In the genomic region with DNA sequence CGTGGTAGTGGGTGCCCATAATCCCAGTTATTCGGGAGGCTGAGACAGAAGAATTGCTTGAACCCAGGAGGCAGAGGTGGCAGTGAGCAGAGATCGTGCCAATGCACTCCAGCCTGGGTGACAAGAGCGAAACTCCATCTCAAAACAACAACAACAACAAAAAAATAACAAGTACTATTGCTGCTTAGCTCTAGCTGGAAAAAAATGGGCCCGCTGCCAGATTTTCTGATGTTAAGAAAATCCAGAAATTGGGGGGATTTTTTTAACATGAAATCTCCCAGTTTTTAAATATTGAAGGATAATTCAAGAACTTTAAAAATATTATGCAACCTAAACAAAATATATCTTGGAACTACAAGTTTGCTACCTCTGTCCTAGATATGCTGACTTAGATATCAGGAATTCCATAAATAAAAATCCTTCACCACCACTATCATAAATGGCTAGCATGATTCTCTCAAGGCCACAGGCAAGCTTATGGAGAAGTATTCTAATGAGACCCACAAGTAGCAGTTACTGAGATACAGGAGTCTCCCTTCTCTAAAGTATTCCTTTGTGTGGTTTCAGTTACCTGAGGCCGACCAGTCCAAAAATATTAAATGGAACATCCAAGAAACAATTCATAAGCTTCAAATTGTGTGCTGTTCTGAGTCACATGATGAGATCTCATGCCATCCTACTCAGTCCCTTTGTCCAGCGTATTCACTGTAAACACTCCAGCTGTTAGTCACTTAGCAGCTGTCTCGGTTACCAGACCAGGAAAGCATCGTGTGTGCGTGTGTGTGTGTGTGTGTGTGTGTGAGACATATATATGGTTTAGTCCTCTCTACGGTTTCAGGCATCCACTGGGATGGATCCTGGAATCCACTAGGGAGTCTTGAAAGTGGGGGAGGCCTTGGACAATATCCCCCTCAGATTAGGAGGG, we compare ENCODE assay signal across 11 cellular contexts.
DNase-seq lines count a peak whose midpoint lies in the region; ATAC-seq and TF ChIP-seq lines count a peak whose summit lies in the region.
"Had no signal": no experiment of that assay in that cellular context is flagged by ENCODE, and none has a peak within 500 bp of the region (broad histone marks: within the 10 kb centered on the region; RNA-seq: fewer than 3 reads in every experiment).

No MANE protein-coding gene starts in this region.

- H3K4me3 ChIP-seq in MG63 (no peak overlapping the region), PC-9 (no peak overlapping the region), fibroblast of pulmonary artery (replicated peaks; ENCODE audit: low read depth, low read length) (no peak overlapping the region), smooth muscle cell (no peak overlapping the region)

- POLR2A ChIA-PET in PC-9 (lab: Charles Lee; ENCODE audit: unreplicated experiment), result no interaction called here

- WGBS in smooth muscle cell (ENCODE audit: low lambda C conversion rate), result 55% methylated on average over 11 of the region's 11 CpGs

- DNase-seq in MG63 (peak; percentile 67), PC-9 (no peak), fibroblast of pulmonary artery (ENCODE audit: low read depth) (peak; percentile 72), smooth muscle cell (lab: John Stamatoyannopoulos, UW; ENCODE audit: unreplicated experiment) (peak; percentile 1), endothelial cell (ENCODE audit: low spot score) (no peak)
- DNase-seq: activated gamma-delta T cell treated with Interleukin-2 at 50 U/mL for 16 hours, NCI-H2171, T1000 had no signal

- BruUV-seq in PC-9 (replicated peaks; lab: Mats Ljungman, UMichigan), result no TSS peak

- no peak overlapping the region for H3K27ac Mint-ChIP-seq in endothelial cell (ENCODE audit: unreplicated experiment)

- H3K4me2 ChIP-seq in PC-9 (no peak overlapping the region), smooth muscle cell (no peak overlapping the region)

- no peaks in the 10 kb centered on the region for H3K9me3 Mint-ChIP-seq in endothelial cell (ENCODE audit: unreplicated experiment)
- H3K9me3 Mint-ChIP-seq: neural crest cell had no signal

- H3K9me3 ChIP-seq in MG63, result no peaks in the 10 kb centered on the region
- H3K9me3 ChIP-seq in PC-9 (ENCODE audit: insufficient read depth, low read depth), result peaks cover 26% of the 10 kb centered on the region
- H3K9me3 ChIP-seq in smooth muscle cell (replicated peaks; ENCODE audit: low read depth), result no peaks in the 10 kb centered on the region

- no peak for TF ChIP-seq CTCF in PC-9 (conservative IDR thresholded peaks at IDR 0.05)
- no peak for TF ChIP-seq CTCF in fibroblast of pulmonary artery (IDR thresholded peaks at IDR 0.05; ENCODE audit: low read length, missing control alignments)
- no peak for TF ChIP-seq CTCF in smooth muscle cell (IDR thresholded peaks at IDR 0.05; ENCODE audit: borderline replicate concordance, insufficient read depth, poor library complexity, severe bottlenecking)
- TF ChIP-seq CTCF in endothelial cell (IDR thresholded peaks at IDR 0.05; ENCODE audit: unreplicated experiment), result no peak

- H3K4me1 ChIP-seq in PC-9 (replicated peaks; ENCODE audit: insufficient read depth) (peaks cover 26% of the 10 kb centered on the region), smooth muscle cell (ENCODE audit: low read depth) (no peaks in the 10 kb centered on the region)

- H3K27ac ChIP-seq in PC-9 (no peak overlapping the region), smooth muscle cell (ENCODE audit: low read depth) (peak overlapping the region; percentile 78)

- no peaks in the 10 kb centered on the region for H3K36me3 Mint-ChIP-seq in endothelial cell (ENCODE audit: low read depth, unreplicated experiment)

- no peak overlapping the region for H3K4me3 Mint-ChIP-seq in endothelial cell (ENCODE audit: unreplicated experiment)
- H3K4me3 Mint-ChIP-seq: neural crest cell had no signal

- H2AFZ ChIP-seq in PC-9 (peak overlapping the region; percentile 11; the same call in 1 of the 2 replicates), smooth muscle cell (ENCODE audit: low read depth) (no peak overlapping the region)

- peaks cover 9% of the 10 kb centered on the region; the same call in 1 of the 2 replicates for H3F3A ChIP-seq in PC-9 (ENCODE audit: insufficient read depth, low read depth)
- H3F3A ChIP-seq in smooth muscle cell (ENCODE audit: low read depth), result no peaks in the 10 kb centered on the region

- H3K36me3 ChIP-seq in MG63 (no peaks in the 10 kb centered on the region), PC-9 (ENCODE audit: low read depth) (0 out of 2 replicates have a peak, but pooled peaks cover 4% of the 10 kb centered on the region), smooth muscle cell (ENCODE audit: low read depth) (no peaks in the 10 kb centered on the region)

- no peaks in the 10 kb centered on the region for H3K27me3 Mint-ChIP-seq in endothelial cell (ENCODE audit: unreplicated experiment)

- intact Hi-C loops in PC-9 (cut with micrococcal nuclease; ENCODE audit: unreplicated experiment), result no loop called here

- H3K9me2 ChIP-seq in PC-9 (ENCODE audit: insufficient read depth), result no peaks in the 10 kb centered on the region

- no peaks in the 10 kb centered on the region for H3K27me3 ChIP-seq in MG63
- H3K27me3 ChIP-seq in PC-9 (ENCODE audit: insufficient read depth, low read depth), result no peaks in the 10 kb centered on the region
- no peaks in the 10 kb centered on the region for H3K27me3 ChIP-seq in smooth muscle cell (ENCODE audit: low read depth)

- H4K20me1 ChIP-seq in PC-9 (ENCODE audit: insufficient read depth) (no peaks in the 10 kb centered on the region), smooth muscle cell (ENCODE audit: low read depth) (no peaks in the 10 kb centered on the region)

- peak overlapping the region; percentile 46 for H3K9ac ChIP-seq in smooth muscle cell (ENCODE audit: low read depth)

- no peaks in the 10 kb centered on the region for H3K79me2 ChIP-seq in PC-9 (ENCODE audit: low read depth)
- H3K79me2 ChIP-seq in smooth muscle cell (ENCODE audit: low read depth), result no peaks in the 10 kb centered on the region

- H3K4me1 Mint-ChIP-seq in endothelial cell (ENCODE audit: unreplicated experiment), result peaks cover 10% of the 10 kb centered on the region

- CTCF ChIA-PET in PC-9 (lab: Charles Lee), result no interaction called here

- ATAC-seq in GM18858 (IDR thresholded peaks at IDR 0.05; ENCODE audit: unreplicated experiment), result no peak
- no peak for ATAC-seq in GM21576 (IDR thresholded peaks at IDR 0.05; ENCODE audit: unreplicated experiment)

Comparison
In these comparisons a context has a peak if more than half of its experiments do, and no peak if none do; other contexts are left out.
1. DNase-seq: peak in MG63 (single experiment), fibroblast of pulmonary artery (single experiment) and smooth muscle cell (single experiment); none in PC-9 (0 of 2) and endothelial cell (single experiment).